ENCODE assay signal across 7 cellular contexts in genomic region chr14:65412881-65413738, GRCh38. TPM values are rescaled to one million over a fixed set of nuclear protein-coding genes. Genes with fewer than 3 reads are reported as not detected.
DNase-seq lines count a peak whose midpoint lies in the region; FAIRE-seq and TF ChIP-seq lines count a peak whose summit lies in the region.

No MANE protein-coding gene starts in this region.

- peak overlapping the region; percentile 71 for H3K9ac ChIP-seq in keratinocyte (ENCODE audit: control insufficient read depth, extremely low read depth, insufficient read depth, low read length)

- intact Hi-C loops in breast epithelium (cut with DNase I; ENCODE audit: low total_unique reads): no loop called here

- H3K4me3 ChIP-seq in H7 (ENCODE audit: insufficient read depth, low read depth, low read length): peak overlapping the region; percentile 84
- peak overlapping the region; percentile 75 for H3K4me3 ChIP-seq in MG63
- peak overlapping the region; percentile 85 to 96 (median 87) for H3K4me3 ChIP-seq in breast epithelium
- H3K4me3 ChIP-seq in keratinocyte (ENCODE audit: control insufficient read depth in 2 of 3, extremely low read depth in 1 of 3, insufficient read depth in 2 of 3, low read depth in 1 of 3, low read length in 3 of 3): peak overlapping the region; percentile 82 to 89 (median 89)

- TF ChIP-seq POLR2A in breast epithelium (IDR thresholded peaks at IDR 0.05): no peak

- no peaks in the 10 kb centered on the region for H3K9me1 ChIP-seq in keratinocyte (ENCODE audit: control insufficient read depth, extremely low read depth, insufficient read depth, low read length)

- dilution Hi-C loops in keratinocyte (cut with MboI; ENCODE audit: extremely low pct_ligation_motif_present, low sequenced_read_pairs): no loop called here

- H3K4me2 ChIP-seq in keratinocyte (ENCODE audit: control insufficient read depth, extremely low read depth, insufficient read depth, low read depth, low read length): peak overlapping the region; percentile 97

- no peaks in the 10 kb centered on the region for H4K20me1 ChIP-seq in keratinocyte (ENCODE audit: control insufficient read depth, extremely low read depth, insufficient read depth, low read length)

- TF ChIP-seq CTCF in GM12874 (IDR thresholded peaks at IDR 0.05; ENCODE audit: insufficient read depth, low read depth, low read length) (peak; percentile 3; the same call in 1 of the 2 replicates), breast epithelium (IDR thresholded peaks at IDR 0.05) (no peak), keratinocyte (optimal IDR thresholded peaks at IDR 0.05 in 1 of 3, IDR thresholded peaks at IDR 0.05 in 1 of 3, conservative IDR thresholded peaks at IDR 0.05 in 1 of 3; ENCODE audit: extremely low read depth in 1 of 3, insufficient read depth in 2 of 3, low read length in 3 of 3) (peak in 2 of 3 experiments; percentile 18 to 36)

- peaks cover 8% of the 10 kb centered on the region for H3K79me2 ChIP-seq in keratinocyte (ENCODE audit: control insufficient read depth, insufficient read depth, low read length)

- H3K27ac ChIP-seq in breast epithelium: peak overlapping the region; percentile 94 to 97
- no peak overlapping the region for H3K27ac ChIP-seq in keratinocyte (ENCODE audit: control insufficient read depth, insufficient read depth, low read length)

- no peaks in the 10 kb centered on the region for H3K9me3 ChIP-seq in MG63
- H3K9me3 ChIP-seq in breast epithelium: no peaks in the 10 kb centered on the region
- H3K9me3 ChIP-seq in keratinocyte (ENCODE audit: control insufficient read depth, low read depth, low read length): no peaks in the 10 kb centered on the region

- H3K27me3 ChIP-seq in H7 (ENCODE audit: control insufficient read depth, insufficient read depth, low read length): peaks cover 3% of the 10 kb centered on the region; the same call in 1 of the 2 replicates
- no peaks in the 10 kb centered on the region for H3K27me3 ChIP-seq in MG63
- H3K27me3 ChIP-seq in breast epithelium: no peaks in the 10 kb centered on the region
- H3K27me3 ChIP-seq in keratinocyte (ENCODE audit: control insufficient read depth, extremely low read depth, insufficient read depth, low read length): no peaks in the 10 kb centered on the region

- DNase-seq in H7: peak; percentile 69
- peak; percentile 67 for DNase-seq in MG63
- DNase-seq in T-helper 2 cell: peak in 3 of 5 experiments; percentile 12 to 53 (median 47)
- peak in 1 of 2 donors; percentile 77 for DNase-seq in breast epithelium (ENCODE audit: low spot score in 2 of 2)
- no peak for DNase-seq in keratinocyte (ENCODE audit: low read depth, low spot score)
- DNase-seq in stimulated activated CD4-positive, alpha-beta T cell treated with anti-CD3 and anti-CD28 coated beads, Interleukin-15, amount 100 ng/mL, for 48 hours (ENCODE audit: low read depth in 2 of 2): peak; percentile 11 to 48

- no peaks in the 10 kb centered on the region for H3K36me3 ChIP-seq in H7 (replicated peaks; ENCODE audit: control insufficient read depth, insufficient read depth, low read length)
- H3K36me3 ChIP-seq in MG63: no peaks in the 10 kb centered on the region
- no peaks in the 10 kb centered on the region for H3K36me3 ChIP-seq in breast epithelium
- no peaks in the 10 kb centered on the region for H3K36me3 ChIP-seq in keratinocyte (ENCODE audit: control insufficient read depth in 2 of 2, extremely low read depth in 1 of 2, insufficient read depth in 2 of 2, low read length in 2 of 2)

- H3K4me1 ChIP-seq in breast epithelium (no peaks in the 10 kb centered on the region), keratinocyte (ENCODE audit: control insufficient read depth, extremely low read depth, insufficient read depth, low read length) (peaks cover 14% of the 10 kb centered on the region)

- no peak for FAIRE-seq in keratinocyte (lab: Jason Lieb, UNC)

- peak overlapping the region; percentile 94 for H2AFZ ChIP-seq in keratinocyte (ENCODE audit: control insufficient read depth, low read length)

RNA-seq across cellular contexts. Expression of gene FUT8, which starts 0.6 kb away (rescaled TPM):
- 34.9 and 38.5 TPM in 2 replicates for total RNA-seq in H7 (2014; rRNA removed; shearing (Covaris generic))
- total RNA-seq in MG63 (2014; rRNA removed; shearing (Covaris generic); ENCODE audit: low replicate concordance): 19.8 and 22.1 TPM in 2 replicates
- 10 to 100 TPM; 36.3 to 69.1 (median 47.2) TPM for total RNA-seq in breast epithelium
- 8.8 to 15.0 TPM (median 12.5 TPM) in 3 replicates for polyA plus RNA-seq in keratinocyte
- polyA plus RNA-seq in keratinocyte (2011; ENCODE audit: low read depth): 6.1 TPM
- polyA plus RNA-seq in keratinocyte (2011; cell fraction: cytosol; rRNA removed): 4.9 and 7.5 TPM in 2 replicates
- polyA plus RNA-seq in keratinocyte (2011; cell fraction: nucleus; rRNA removed): 8.8 and 10.0 TPM in 2 replicates
- polyA plus RNA-seq in keratinocyte (2012; ENCODE audit: low replicate concordance): 4.1 and 11.2 TPM in 2 replicates
- polyA minus RNA-seq in keratinocyte: 6.1 to 22.3 TPM (median 16.9 TPM) in 3 replicates
- 6.1 TPM for polyA minus RNA-seq in keratinocyte (2011; cell fraction: cytosol; rRNA and poly(A)+ RNA removed)
- 9.9 and 21.5 TPM in 2 replicates for polyA minus RNA-seq in keratinocyte (2011; cell fraction: nucleus; rRNA and poly(A)+ RNA removed)

Comparison
In these comparisons a context has a peak if more than half of its experiments do, and no peak if none do; other contexts are left out.
1. CTCF ChIP-seq: peak in GM12874 (single experiment) and keratinocyte (2 of 3); none in breast epithelium (0 of 3).
2. Peak in every context shown above with its lines, with median percentiles within 50 percentile points of each other: H3K4me3 ChIP-seq.